Comparison of ENCODE assay signal across 8 cellular contexts in genomic region chr7:45888185-45888992, GRCh38. TPM values are rescaled to one million over a fixed set of nuclear protein-coding genes. Genes with fewer than 3 reads are reported as not detected.
DNase-seq lines count a peak whose midpoint lies in the region; TF ChIP-seq lines count a peak whose summit lies in the region.

IGFBP1 (plus strand) TSS chr7:45888488; CDS start chr7:45888653, 165 bp downstream.

- H3K27ac ChIP-seq in osteoblast (ENCODE audit: low read depth, low read length) = no peak within 1 kb of the TSS

- H3K27me3 ChIP-seq in osteoblast (ENCODE audit: insufficient read depth, low read length) = peaks cover 2% of the 10 kb centered on the region

- H3K4me1 ChIP-seq in osteoblast (ENCODE audit: insufficient read depth, low read length) = peaks cover 31% of the 10 kb centered on the region

- no peaks in the 10 kb centered on the region for H3K9me3 ChIP-seq in osteoblast (ENCODE audit: low read depth, low read length)

- H3K36me3 ChIP-seq in osteoblast (ENCODE audit: insufficient read depth, low read length) = no peaks in the 10 kb centered on the region

- H2AFZ ChIP-seq in osteoblast (ENCODE audit: low read length) = peak within 1 kb of the TSS; percentile 83

- no peak for TF ChIP-seq CTCF in fibroblast of villous mesenchyme (IDR thresholded peaks at IDR 0.05; ENCODE audit: insufficient read depth, low read depth, low read length)
- no peak for TF ChIP-seq CTCF in osteoblast (IDR thresholded peaks at IDR 0.05; ENCODE audit: extremely low read depth, low read depth, low read length)

- H3K79me2 ChIP-seq in osteoblast (ENCODE audit: insufficient read depth, low read length) = no peaks in the 10 kb centered on the region

- peak within 1 kb of the TSS; percentile 85 for H3K4me2 ChIP-seq in osteoblast (ENCODE audit: insufficient read depth, low read length)

- H3K4me3 ChIP-seq in fibroblast of villous mesenchyme (ENCODE audit: low read depth, low read length) (peak within 1 kb of the TSS; percentile 41), osteoblast (ENCODE audit: insufficient read depth, low read length) (peak within 1 kb of the TSS; percentile 70)

- peak; percentile 48 for DNase-seq in DMS53 treated with DMSO at 0.1 percent for 48 hours (lab: John Stamatoyannopoulos, UW; ENCODE audit: unreplicated experiment)
- peak; percentile 22 for DNase-seq in RPMI8226
- DNase-seq in fibroblast of villous mesenchyme (ENCODE audit: low read depth) = peak; percentile 52
- peak; percentile 78 for DNase-seq in osteoblast (ENCODE audit: insufficient read length, low spot score, missing footprints)
- no peak for DNase-seq in HT-29 (ENCODE audit: low spot score)
- DNase-seq in dedifferentiated amniotic fluid mesenchymal stem cell (ENCODE audit: extremely low spot score) = no peak
- DNase-seq in CD1c-positive myeloid dendritic cell (ENCODE audit: extremely low spot score) = no peak
- no peak for DNase-seq in stimulated activated CD4-positive, alpha-beta T cell treated with anti-CD3 and anti-CD28 coated beads, Interleukin-4, amount 100 ng/mL, for 4 hours

- H4K20me1 ChIP-seq in osteoblast (ENCODE audit: insufficient read depth, low read length) = no peaks in the 10 kb centered on the region

RNA-seq across cellular contexts. Expression of gene IGFBP1, which starts in this region (rescaled TPM):
- total RNA-seq in fibroblast of villous mesenchyme (under 0.01 TPM in 1 of 2 replicates, not detected in the other), osteoblast (0.59 and 4.0 TPM in 2 replicates)
- total RNA-seq in HT-29 (2014; rRNA removed; shearing (Covaris generic)) = 0.31 TPM in 1 of 2 replicates, not detected in the other

Comparison
In these comparisons a context has a peak if more than half of its experiments do, and no peak if none do; other contexts are left out.
1. Peak in DNase-seq and H3K4me3 ChIP-seq in fibroblast of villous mesenchyme; RNA of the gene not detected or under 1 TPM.
2. DNase-seq: peak in DMS53 treated with DMSO at 0.1 percent for 48 hours (single experiment), RPMI8226 (single experiment) and osteoblast (single experiment); none in HT-29 (single experiment), dedifferentiated amniotic fluid mesenchymal stem cell (single experiment), CD1c-positive myeloid dendritic cell (single experiment) and stimulated activated CD4-positive, alpha-beta T cell treated with anti-CD3 and anti-CD28 coated beads, Interleukin-4, amount 100 ng/mL, for 4 hours (0 of 2).